21 cellular contexts compared by ENCODE assay signal in the genomic region with DNA sequence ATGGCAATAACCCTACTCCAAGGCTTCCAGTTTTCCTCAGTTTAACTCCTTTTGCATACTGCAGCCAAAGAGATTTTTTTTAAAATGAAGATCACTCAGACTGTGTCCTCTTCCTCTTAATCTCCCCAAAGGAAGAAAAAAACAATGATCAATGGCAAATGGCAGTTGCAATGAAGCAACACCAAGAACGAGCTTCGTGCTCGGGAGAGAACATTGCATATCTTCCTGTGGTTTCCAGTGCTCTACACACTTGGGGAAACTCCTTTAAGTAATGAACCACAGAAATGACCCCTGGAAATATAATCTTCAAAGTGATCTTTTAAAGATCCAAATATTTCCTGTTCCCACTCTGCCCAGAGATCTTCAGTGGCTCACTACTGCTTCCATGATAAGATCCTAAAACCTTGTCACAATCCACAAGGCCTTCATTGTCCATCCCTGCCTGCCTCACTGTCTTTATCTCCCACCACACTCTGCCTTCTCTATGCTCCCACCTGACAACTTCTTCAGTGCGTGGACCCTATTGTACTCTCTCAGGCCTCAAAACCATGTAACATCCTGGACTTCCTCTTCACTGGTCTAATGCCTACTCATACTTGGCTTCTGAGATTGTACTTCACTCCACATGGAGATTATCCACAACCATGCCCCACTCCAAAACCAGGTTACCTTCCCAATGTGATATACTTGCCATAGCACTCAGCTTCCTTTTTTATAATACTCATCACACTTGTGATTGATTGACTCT.
DNase-seq lines count a peak whose midpoint lies in the region; ATAC-seq, FAIRE-seq and TF ChIP-seq lines count a peak whose summit lies in the region.
"Had no signal": no experiment of that assay in that cellular context is flagged by ENCODE, and none has a peak within 500 bp of the region (broad histone marks: within the 10 kb centered on the region; RNA-seq: fewer than 3 reads in every experiment).

No MANE protein-coding gene starts in this region.

- no peak overlapping the region for H3K4me2 ChIP-seq in HepG2 (ENCODE audit: low read depth, low read length)
- H3K4me2 ChIP-seq: KMS-11, PC-9 had no signal

- H3K27ac Mint-ChIP-seq in activated naive CD8-positive, alpha-beta T cell treated with anti-CD3 and anti-CD28 coated beads, Interleukin-2, amount 50 U/mL, for 24 hours: no peak overlapping the region
- H3K27ac Mint-ChIP-seq: CD4-positive, CD25-positive, alpha-beta regulatory T cell had no signal

- FAIRE-seq in HepG2 (lab: Jason Lieb, UNC): no peak
- FAIRE-seq: GM12878, GM19239, H54 had no signal

- no peak overlapping the region for H2AFZ ChIP-seq in HepG2 (ENCODE audit: low read length)
- H2AFZ ChIP-seq: PC-9 had no signal

- no peaks in the 10 kb centered on the region for H3K79me2 ChIP-seq in HepG2 (ENCODE audit: insufficient read depth, low read length)

- DNase-seq in Kasumi-1 (lab: John Stamatoyannopoulos, UW): peak; percentile 80 to 86
- peak; percentile 65 for DNase-seq in NOMO-1 treated with dmso at 0.1 percent for 144 hours (lab: John Stamatoyannopoulos, UW; ENCODE audit: unreplicated experiment)
- peak; percentile 80 for DNase-seq in SKM-1 treated with dmso at 0.1 percent for 144 hours (lab: John Stamatoyannopoulos, UW; ENCODE audit: unreplicated experiment)
- no peak for DNase-seq in upper lobe of right lung
- DNase-seq in HepG2 (ENCODE audit: low spot score): no peak
- DNase-seq in activated naive CD8-positive, alpha-beta T cell treated with anti-CD3 and anti-CD28 coated beads, Interleukin-2, amount 50 U/mL, for 24 hours: no peak
- no peak for DNase-seq in GM10248 (ENCODE audit: extremely low spot score)
- DNase-seq: ACHN; CD4-positive, CD25-positive, alpha-beta regulatory T cell; DMS153; GDM1; NCI-H1105; NCI-H2081 treated with DMSO at 0.1 percent for 48 hours; NCI-H446 treated with DMSO at 0.1 percent for 48 hours; PC-9 had no signal

- 50% methylated on average over 4 of the region's 4 CpGs for WGBS in HepG2 (ENCODE audit: low lambda C conversion rate)

- ATAC-seq in upper lobe of right lung: peak; percentile 34
- no peak for ATAC-seq in HepG2
- no peak for ATAC-seq in activated naive CD8-positive, alpha-beta T cell treated with anti-CD3 and anti-CD28 coated beads, Interleukin-2, amount 50 U/mL, for 24 hours
- ATAC-seq in GM21526 (IDR thresholded peaks at IDR 0.05; ENCODE audit: low FRiP score, unreplicated experiment): no peak
- ATAC-seq: GM12878 had no signal

- no peak overlapping the region for H3K4me3 Mint-ChIP-seq in activated naive CD8-positive, alpha-beta T cell treated with anti-CD3 and anti-CD28 coated beads, Interleukin-2, amount 50 U/mL, for 24 hours
- H3K4me3 Mint-ChIP-seq: CD4-positive, CD25-positive, alpha-beta regulatory T cell had no signal

- POLR2A ChIA-PET in HepG2 (lab: Yijun Ruan, JAX) (no interaction called here), GM10248 (lab: Yijun Ruan, JAX) (no interaction called here)

- H3K4me1 Mint-ChIP-seq in activated naive CD8-positive, alpha-beta T cell treated with anti-CD3 and anti-CD28 coated beads, Interleukin-2, amount 50 U/mL, for 24 hours: no peaks in the 10 kb centered on the region
- H3K4me1 Mint-ChIP-seq: CD4-positive, CD25-positive, alpha-beta regulatory T cell had no signal

- H3K27me3 ChIP-seq in upper lobe of right lung (no peaks in the 10 kb centered on the region), HepG2 (ENCODE audit: control insufficient read depth in 1 of 2, insufficient read depth in 2 of 2, low read length in 2 of 2) (no peaks in the 10 kb centered on the region)
- H3K27me3 ChIP-seq: SJSA1 had no signal

- TF ChIP-seq POLR2A in HepG2 (IDR thresholded peaks at IDR 0.05; ENCODE audit: insufficient read depth in 1 of 2, low read depth in 2 of 2, low read length in 2 of 2): no peak

- CTCF ChIA-PET in HepG2 (lab: Yijun Ruan, JAX; ENCODE audit: low intra/inter-chr PET ratio, low total read pairs): no interaction called here
- CTCF ChIA-PET in GM10248 (lab: Yijun Ruan, JAX): interaction anchor here (1.5 kb wide), 1 partner anchor 8 kb away, joined by 3 read pairs; no protein-coding TSS in a partner anchor

- intact Hi-C loops in upper lobe of right lung (cut with DNase I) (no loop called here), HepG2 (cut with micrococcal nuclease; ENCODE audit: unreplicated experiment) (no loop called here)

- no peak for TF ChIP-seq RAD21 in HepG2 (CRISPR knock-in tag; IDR thresholded peaks at IDR 0.05)

- H3K27ac ChIP-seq in upper lobe of right lung (no peak overlapping the region), HepG2 (ENCODE audit: extremely low read length, insufficient read depth, low read length) (no peak overlapping the region)
- H3K27ac ChIP-seq: KMS-11, PC-9, SJSA1 had no signal

- no peaks in the 10 kb centered on the region for H3K4me1 ChIP-seq in upper lobe of right lung
- no peaks in the 10 kb centered on the region for H3K4me1 ChIP-seq in HepG2 (ENCODE audit: insufficient read depth, low read length)
- H3K4me1 ChIP-seq: SJSA1 had no signal

- no peak overlapping the region for H3K9ac ChIP-seq in HepG2 (ENCODE audit: insufficient read depth, low read depth, low read length)
- H3K9ac ChIP-seq: KMS-11 had no signal

- no TSS peak for BruUV-seq in HepG2 (replicated peaks; lab: Mats Ljungman, UMichigan)

- no peaks in the 10 kb centered on the region for H3K9me3 ChIP-seq in upper lobe of right lung
- no peaks in the 10 kb centered on the region for H3K9me3 ChIP-seq in HepG2 (ENCODE audit: low read length)
- H3K9me3 ChIP-seq: SJSA1 had no signal

- H4K20me1 ChIP-seq in HepG2 (ENCODE audit: insufficient read depth, low read length): no peaks in the 10 kb centered on the region

- H3K36me3 Mint-ChIP-seq in activated naive CD8-positive, alpha-beta T cell treated with anti-CD3 and anti-CD28 coated beads, Interleukin-2, amount 50 U/mL, for 24 hours (ENCODE audit: low read depth): peaks cover 1% of the 10 kb centered on the region
- H3K36me3 Mint-ChIP-seq: CD4-positive, CD25-positive, alpha-beta regulatory T cell had no signal

- TF ChIP-seq CTCF in upper lobe of right lung (IDR thresholded peaks at IDR 0.05): no peak
- TF ChIP-seq CTCF in HepG2 (CRISPR knock-in tag; IDR thresholded peaks at IDR 0.05): no peak
- TF ChIP-seq CTCF in GM10248 (IDR thresholded peaks at IDR 0.05; ENCODE audit: control extremely low read depth, extremely low read depth, low read depth, missing control alignments): no peak

- H3K27me3 Mint-ChIP-seq in activated naive CD8-positive, alpha-beta T cell treated with anti-CD3 and anti-CD28 coated beads, Interleukin-2, amount 50 U/mL, for 24 hours: no peaks in the 10 kb centered on the region

- in situ Hi-C loops in HepG2 (cut with HindIII; ENCODE audit: extremely low pct_ligation_motif_present, low pct_unique_long_range_greater_than_20kb): no loop called here

- H3K36me3 ChIP-seq in upper lobe of right lung (no peaks in the 10 kb centered on the region), HepG2 (replicated peaks in 1 of 2; ENCODE audit: control insufficient read depth in 1 of 2, insufficient read depth in 2 of 2, low read length in 2 of 2) (no peaks in the 10 kb centered on the region)
- H3K36me3 ChIP-seq: SJSA1 had no signal

- no peak overlapping the region for H3K4me3 ChIP-seq in upper lobe of right lung
- no peak overlapping the region for H3K4me3 ChIP-seq in HepG2 (replicated peaks in 1 of 3; ENCODE audit: insufficient read depth in 1 of 3, low read depth in 2 of 3, low read length in 3 of 3)
- H3K4me3 ChIP-seq: GM12878, PC-9, SJSA1 had no signal

- TF ChIP-seq EP300 in HepG2 (IDR thresholded peaks at IDR 0.05; ENCODE audit: low read depth in 2 of 2, low read length in 2 of 2) (no peak), HepG2 (CRISPR knock-in tag; IDR thresholded peaks at IDR 0.05; ENCODE audit: borderline replicate concordance) (no peak)

- peaks cover 1% of the 10 kb centered on the region for H3K9me3 Mint-ChIP-seq in activated naive CD8-positive, alpha-beta T cell treated with anti-CD3 and anti-CD28 coated beads, Interleukin-2, amount 50 U/mL, for 24 hours

TF ChIP-seq in HepG2, 621 proteins besides CTCF, POLR2A, EP300 and RAD21:
- TF ChIP-seq, protein P1, sequence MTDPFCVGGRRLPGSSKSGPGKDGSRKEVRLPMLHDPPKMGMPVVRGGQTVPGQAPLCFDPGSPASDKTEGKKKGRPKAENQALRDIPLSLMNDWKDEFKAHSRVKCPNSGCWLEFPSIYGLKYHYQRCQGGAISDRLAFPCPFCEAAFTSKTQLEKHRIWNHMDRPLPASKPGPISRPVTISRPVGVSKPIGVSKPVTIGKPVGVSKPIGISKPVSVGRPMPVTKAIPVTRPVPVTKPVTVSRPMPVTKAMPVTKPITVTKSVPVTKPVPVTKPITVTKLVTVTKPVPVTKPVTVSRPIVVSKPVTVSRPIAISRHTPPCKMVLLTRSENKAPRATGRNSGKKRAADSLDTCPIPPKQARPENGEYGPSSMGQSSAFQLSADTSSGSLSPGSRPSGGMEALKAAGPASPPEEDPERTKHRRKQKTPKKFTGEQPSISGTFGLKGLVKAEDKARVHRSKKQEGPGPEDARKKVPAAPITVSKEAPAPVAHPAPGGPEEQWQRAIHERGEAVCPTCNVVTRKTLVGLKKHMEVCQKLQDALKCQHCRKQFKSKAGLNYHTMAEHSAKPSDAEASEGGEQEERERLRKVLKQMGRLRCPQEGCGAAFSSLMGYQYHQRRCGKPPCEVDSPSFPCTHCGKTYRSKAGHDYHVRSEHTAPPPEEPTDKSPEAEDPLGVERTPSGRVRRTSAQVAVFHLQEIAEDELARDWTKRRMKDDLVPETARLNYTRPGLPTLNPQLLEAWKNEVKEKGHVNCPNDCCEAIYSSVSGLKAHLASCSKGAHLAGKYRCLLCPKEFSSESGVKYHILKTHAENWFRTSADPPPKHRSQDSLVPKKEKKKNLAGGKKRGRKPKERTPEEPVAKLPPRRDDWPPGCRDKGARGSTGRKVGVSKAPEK (CRISPR knock-in tag; IDR thresholded peaks at IDR 0.05; ENCODE audit: borderline replicate concordance): no peak
- TF ChIP-seq ZNF317 (CRISPR knock-in tag; IDR thresholded peaks at IDR 0.05) (no peak), SMARCE1 (IDR thresholded peaks at IDR 0.05; ENCODE audit: borderline replicate concordance) (no peak), ZNF138 (CRISPR knock-in tag; IDR thresholded peaks at IDR 0.05; ENCODE audit: low read depth) (no peak), GATA4 (IDR thresholded peaks at IDR 0.05; ENCODE audit: borderline replicate concordance, low read depth) (no peak), AGO2 (optimal IDR thresholded peaks at IDR 0.05; ENCODE audit: low read depth, low read length) (no peak)

Comparison
In these comparisons a context has a peak if more than half of its experiments do, and no peak if none do; other contexts are left out.
1. DNase-seq: peak in Kasumi-1 (2 of 2), NOMO-1 treated with dmso at 0.1 percent for 144 hours (single experiment) and SKM-1 treated with dmso at 0.1 percent for 144 hours (single experiment); none in upper lobe of right lung (single experiment), HepG2 (single experiment), activated naive CD8-positive, alpha-beta T cell treated with anti-CD3 and anti-CD28 coated beads, Interleukin-2, amount 50 U/mL, for 24 hours (single experiment) and GM10248 (single experiment).